ENCODE assay signal across 1 cellular context in genomic region chr3:42123824-42124500, GRCh38.
TF ChIP-seq lines count a peak whose summit lies in the region.

No MANE protein-coding gene starts in this region.

TF ChIP-seq in HepG2, 621 proteins besides CTCF, POLR2A, EP300 and RAD21 (continued from another document):
- TF ChIP-seq HNF1A (IDR thresholded peaks at IDR 0.05; ENCODE audit: low read depth) (no peak), HNF1A (CRISPR knock-in tag; IDR thresholded peaks at IDR 0.05; ENCODE audit: borderline replicate concordance) (no peak), NR2F6 (IDR thresholded peaks at IDR 0.05) (no peak), NR2F6 (CRISPR knock-in tag; IDR thresholded peaks at IDR 0.05) (peak; percentile 44; the same call in 1 of the 2 replicates), RELA (CRISPR knock-in tag; IDR thresholded peaks at IDR 0.05) (no peak), ZNF839 (CRISPR knock-in tag; IDR thresholded peaks at IDR 0.05; ENCODE audit: borderline replicate concordance) (no peak), TEAD3 (CRISPR knock-in tag; optimal IDR thresholded peaks at IDR 0.05; ENCODE audit: borderline replicate concordance) (peak; percentile 71), ZNF24 (IDR thresholded peaks at IDR 0.05) (no peak), JUNB (CRISPR knock-in tag; IDR thresholded peaks at IDR 0.05; ENCODE audit: borderline replicate concordance) (no peak), ZKSCAN1 (IDR thresholded peaks at IDR 0.05; ENCODE audit: low read length) (no peak)
